ENCODE assay signal across 12 cellular contexts in genomic region chr17:79401704-79402075, GRCh38.
A peak's percentile ranks its signal among the peaks of the same experiment; 100 is the strongest.
DNase-seq lines count a peak whose midpoint lies in the region; ATAC-seq and TF ChIP-seq lines count a peak whose summit lies in the region.
"Had no signal": no experiment of that assay in that cellular context is flagged by ENCODE, and none has a peak within 500 bp of the region (broad histone marks: within the 10 kb centered on the region; RNA-seq: fewer than 3 reads in every experiment).

No MANE protein-coding gene starts in this region.

- no peak for ATAC-seq in WTC11

- peaks cover 24% of the 10 kb centered on the region for H3K27me3 Mint-ChIP-seq in activated naive CD8-positive, alpha-beta T cell
- H3K27me3 Mint-ChIP-seq in activated naive CD8-positive, alpha-beta T cell treated with anti-CD3 and anti-CD28 coated beads for 36 hours = peaks cover 68% of the 10 kb centered on the region
- H3K27me3 Mint-ChIP-seq in WTC11 (ENCODE audit: low read depth) (peaks cover 28% of the 10 kb centered on the region), type B pancreatic cell (peaks cover 72% of the 10 kb centered on the region)
- peaks cover 86% of the 10 kb centered on the region for H3K27me3 Mint-ChIP-seq in activated naive CD4-positive, alpha-beta T cell treated with anti-CD3 and anti-CD28 coated beads, Interleukin-2, amount 10 ng/mL, durations not matched to agents 7 days and 5 days

- H3K36me3 Mint-ChIP-seq in activated naive CD8-positive, alpha-beta T cell = no peaks in the 10 kb centered on the region
- H3K36me3 Mint-ChIP-seq in activated naive CD8-positive, alpha-beta T cell treated with anti-CD3 and anti-CD28 coated beads for 36 hours = no peaks in the 10 kb centered on the region
- H3K36me3 Mint-ChIP-seq in WTC11 (no peaks in the 10 kb centered on the region), type B pancreatic cell (no peaks in the 10 kb centered on the region)
- H3K36me3 Mint-ChIP-seq in activated naive CD4-positive, alpha-beta T cell treated with anti-CD3 and anti-CD28 coated beads, Interleukin-2, amount 10 ng/mL, durations not matched to agents 7 days and 5 days = no peaks in the 10 kb centered on the region

- H3K9ac ChIP-seq in iPS-20b (ENCODE audit: low read depth, low read length) = no peak overlapping the region
- no peak overlapping the region for H3K9ac ChIP-seq in MM.1S (ENCODE audit: low read length)

- CTCF ChIA-PET in WTC11 (lab: Charles Lee) = interaction anchor here (0.6 to 3.7 kb wide), 34 partner anchors 8 to 758 kb away, joined by 3 to 86 read pairs (median 6); partner anchors contain the start of genes ENGASE and RBFOX3
- CTCF ChIA-PET in activated naive CD4-positive, alpha-beta T cell treated with anti-CD3 and anti-CD28 coated beads, Interleukin-2, amount 10 ng/mL, durations not matched to agents 7 days and 5 days (lab: Charles Lee) = interaction anchor here (1.1 to 4.0 kb wide), 7 partner anchors 7 to 315 kb away, joined by 3 to 30 read pairs (median 12); no protein-coding TSS in a partner anchor

- H3F3A ChIP-seq in MM.1S (ENCODE audit: insufficient read depth, low read length) = no peaks in the 10 kb centered on the region

- no peaks in the 10 kb centered on the region for H3K9me3 Mint-ChIP-seq in activated naive CD8-positive, alpha-beta T cell (ENCODE audit: low read depth)
- H3K9me3 Mint-ChIP-seq in activated naive CD8-positive, alpha-beta T cell treated with anti-CD3 and anti-CD28 coated beads for 36 hours = no peaks in the 10 kb centered on the region
- H3K9me3 Mint-ChIP-seq in WTC11 = peaks cover 7% of the 10 kb centered on the region
- H3K9me3 Mint-ChIP-seq in type B pancreatic cell = no peaks in the 10 kb centered on the region
- no peaks in the 10 kb centered on the region for H3K9me3 Mint-ChIP-seq in activated naive CD4-positive, alpha-beta T cell treated with anti-CD3 and anti-CD28 coated beads, Interleukin-2, amount 10 ng/mL, durations not matched to agents 7 days and 5 days
- H3K9me3 Mint-ChIP-seq: CD4-positive, alpha-beta T cell had no signal

- no peaks in the 10 kb centered on the region for H3K79me2 ChIP-seq in MM.1S (ENCODE audit: low read length)

- H3K4me3 ChIP-seq in iPS-20b (ENCODE audit: low read length) = peak overlapping the region; percentile 62
- no peak overlapping the region for H3K4me3 ChIP-seq in MM.1S (ENCODE audit: low read length)

- POLR2A ChIA-PET in WTC11 (lab: Charles Lee) = no interaction called here

- H3K4me2 ChIP-seq in MM.1S (ENCODE audit: low read depth, low read length) = no peak overlapping the region

- H3K4me1 Mint-ChIP-seq in activated naive CD8-positive, alpha-beta T cell (ENCODE audit: low read depth) = peaks cover 13% of the 10 kb centered on the region
- H3K4me1 Mint-ChIP-seq in activated naive CD8-positive, alpha-beta T cell treated with anti-CD3 and anti-CD28 coated beads for 36 hours = peaks cover 12% of the 10 kb centered on the region
- H3K4me1 Mint-ChIP-seq in WTC11 = peaks cover 22% of the 10 kb centered on the region
- peaks cover 9% of the 10 kb centered on the region for H3K4me1 Mint-ChIP-seq in type B pancreatic cell (ENCODE audit: unreplicated experiment)
- H3K4me1 Mint-ChIP-seq in activated naive CD4-positive, alpha-beta T cell treated with anti-CD3 and anti-CD28 coated beads, Interleukin-2, amount 10 ng/mL, durations not matched to agents 7 days and 5 days = peaks cover 13% of the 10 kb centered on the region

- no peak overlapping the region for H3K27ac ChIP-seq in iPS-20b (ENCODE audit: low read length)
- H3K27ac ChIP-seq in MM.1S (ENCODE audit: low read length) = no peak overlapping the region
- H3K27ac ChIP-seq: heart right ventricle, right atrium auricular region, tibial nerve had no signal

- TF ChIP-seq CTCF in WTC11 (IDR thresholded peaks at IDR 0.05) = no peak
- TF ChIP-seq CTCF in type B pancreatic cell (conservative IDR thresholded peaks at IDR 0.05) = no peak
- no peak for TF ChIP-seq CTCF in MM.1S (IDR thresholded peaks at IDR 0.05; ENCODE audit: low read length)

- H3K27me3 ChIP-seq in iPS-20b (ENCODE audit: insufficient read depth, low read length) (peaks cover 45% of the 10 kb centered on the region), MM.1S (replicated peaks; ENCODE audit: insufficient read depth, low read length) (peaks cover 93% of the 10 kb centered on the region)

- H4K20me1 ChIP-seq in MM.1S (ENCODE audit: insufficient read depth, low read length) = no peaks in the 10 kb centered on the region

- H3K4me1 ChIP-seq in iPS-20b (ENCODE audit: insufficient read depth, low read length) = no peaks in the 10 kb centered on the region
- no peaks in the 10 kb centered on the region for H3K4me1 ChIP-seq in MM.1S (ENCODE audit: low read length)

- H2AFZ ChIP-seq in MM.1S (ENCODE audit: low read length) = no peak overlapping the region

- no peaks in the 10 kb centered on the region for H3K9me2 ChIP-seq in MM.1S (replicated peaks; ENCODE audit: insufficient read depth, low read length)

- H3K27ac Mint-ChIP-seq in activated naive CD8-positive, alpha-beta T cell = no peak overlapping the region
- H3K27ac Mint-ChIP-seq in activated naive CD8-positive, alpha-beta T cell treated with anti-CD3 and anti-CD28 coated beads for 36 hours = no peak overlapping the region
- H3K27ac Mint-ChIP-seq in WTC11 (no peak overlapping the region), type B pancreatic cell (no peak overlapping the region)
- no peak overlapping the region for H3K27ac Mint-ChIP-seq in activated naive CD4-positive, alpha-beta T cell treated with anti-CD3 and anti-CD28 coated beads, Interleukin-2, amount 10 ng/mL, durations not matched to agents 7 days and 5 days

- no peaks in the 10 kb centered on the region for H3K36me3 ChIP-seq in iPS-20b (ENCODE audit: insufficient read depth, low read depth, low read length)
- no peaks in the 10 kb centered on the region for H3K36me3 ChIP-seq in MM.1S (replicated peaks; ENCODE audit: insufficient read depth, low read length)
- H3K36me3 ChIP-seq: heart right ventricle, right atrium auricular region, tibial nerve had no signal

- H3K4me3 Mint-ChIP-seq in activated naive CD8-positive, alpha-beta T cell = peak overlapping the region; percentile 84
- H3K4me3 Mint-ChIP-seq in activated naive CD8-positive, alpha-beta T cell treated with anti-CD3 and anti-CD28 coated beads for 36 hours = no peak overlapping the region
- H3K4me3 Mint-ChIP-seq in WTC11 = peak overlapping the region; percentile 71
- peak overlapping the region; percentile 74 for H3K4me3 Mint-ChIP-seq in type B pancreatic cell
- no peak overlapping the region for H3K4me3 Mint-ChIP-seq in activated naive CD4-positive, alpha-beta T cell treated with anti-CD3 and anti-CD28 coated beads, Interleukin-2, amount 10 ng/mL, durations not matched to agents 7 days and 5 days

- H3K9me3 ChIP-seq in iPS-20b (ENCODE audit: insufficient read depth, low read depth, low read length) = no peaks in the 10 kb centered on the region
- no peaks in the 10 kb centered on the region for H3K9me3 ChIP-seq in MM.1S (replicated peaks; ENCODE audit: insufficient read depth, low read length)
- H3K9me3 ChIP-seq: heart right ventricle, right atrium auricular region had no signal

- DNase-seq in activated naive CD8-positive, alpha-beta T cell treated with anti-CD3 and anti-CD28 coated beads for 36 hours = no peak
- DNase-seq in WTC11 (ENCODE audit: low spot score) (no peak), type B pancreatic cell (ENCODE audit: extremely low spot score, unreplicated experiment) (no peak), DMS153 (lab: John Stamatoyannopoulos, UW) (no peak), MM.1S (no peak)
- DNase-seq in activated naive CD4-positive, alpha-beta T cell treated with anti-CD3 and anti-CD28 coated beads, Interleukin-2, amount 10 ng/mL, durations not matched to agents 7 days and 5 days = no peak

TF ChIP-seq in WTC11, 78 proteins besides CTCF, POLR2A, EP300 and RAD21:
- TF ChIP-seq, protein P1, sequence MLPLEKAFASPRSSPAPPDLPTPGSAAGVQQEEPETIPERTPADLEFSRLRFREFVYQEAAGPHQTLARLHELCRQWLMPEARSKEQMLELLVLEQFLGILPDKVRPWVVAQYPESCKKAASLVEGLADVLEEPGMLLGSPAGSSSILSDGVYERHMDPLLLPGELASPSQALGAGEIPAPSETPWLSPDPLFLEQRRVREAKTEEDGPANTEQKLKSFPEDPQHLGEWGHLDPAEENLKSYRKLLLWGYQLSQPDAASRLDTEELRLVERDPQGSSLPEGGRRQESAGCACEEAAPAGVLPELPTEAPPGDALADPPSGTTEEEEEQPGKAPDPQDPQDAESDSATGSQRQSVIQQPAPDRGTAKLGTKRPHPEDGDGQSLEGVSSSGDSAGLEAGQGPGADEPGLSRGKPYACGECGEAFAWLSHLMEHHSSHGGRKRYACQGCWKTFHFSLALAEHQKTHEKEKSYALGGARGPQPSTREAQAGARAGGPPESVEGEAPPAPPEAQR (CRISPR knock-in tag; IDR thresholded peaks at IDR 0.05) = no peak
- TF ChIP-seq GABPB1 (CRISPR knock-in tag; IDR thresholded peaks at IDR 0.05) (no peak), SP1 (CRISPR knock-in tag; conservative IDR thresholded peaks at IDR 0.05) (no peak), ZNF219 (CRISPR knock-in tag; IDR thresholded peaks at IDR 0.05; ENCODE audit: borderline replicate concordance) (no peak), NR2C2 (CRISPR knock-in tag; IDR thresholded peaks at IDR 0.05) (no peak), OVOL2 (CRISPR knock-in tag; IDR thresholded peaks at IDR 0.05; ENCODE audit: borderline replicate concordance) (no peak)

Comparison
In these comparisons a context has a peak if more than half of its experiments do, and no peak if none do; other contexts are left out.
1. H3K4me3 Mint-ChIP-seq: peak in activated naive CD8-positive, alpha-beta T cell (single experiment), WTC11 (single experiment) and type B pancreatic cell (single experiment); none in activated naive CD8-positive, alpha-beta T cell treated with anti-CD3 and anti-CD28 coated beads for 36 hours (single experiment) and activated naive CD4-positive, alpha-beta T cell treated with anti-CD3 and anti-CD28 coated beads, Interleukin-2, amount 10 ng/mL, durations not matched to agents 7 days and 5 days (single experiment).